In genomic region chr7:41979834-41980307, GRCh38 we compare ENCODE assay signal across 7 cellular contexts.
DNase-seq lines count a peak whose midpoint lies in the region; TF ChIP-seq lines count a peak whose summit lies in the region.

No MANE protein-coding gene starts in this region.

- CTCF ChIA-PET in activated naive CD4-positive, alpha-beta T cell treated with anti-CD3 and anti-CD28 coated beads, Interleukin-2, amount 10 ng/mL, durations not matched to agents 7 days and 5 days (lab: Charles Lee), result interaction anchor here (0.8 to 2.8 kb wide), 8 partner anchors 21 to 1475 kb away, joined by 3 to 13 read pairs (median 3); no protein-coding TSS in a partner anchor

- in situ Hi-C loops in GM13977 (cut with MboI; ENCODE audit: low pct_unique_long_range_greater_than_20kb, low sequenced_read_pairs, unreplicated experiment), result no loop called here

- TF ChIP-seq CTCF in GM13977 (IDR thresholded peaks at IDR 0.05; ENCODE audit: extremely low read depth, insufficient read depth, missing control alignments) (peak; percentile 68), neural crest cell (conservative IDR thresholded peaks at IDR 0.05) (peak; percentile 83)

- no peaks in the 10 kb centered on the region for H3K27me3 Mint-ChIP-seq in neural crest cell (ENCODE audit: low read depth)
- H3K27me3 Mint-ChIP-seq in activated naive CD4-positive, alpha-beta T cell treated with anti-CD3 and anti-CD28 coated beads, Interleukin-2, amount 10 ng/mL, durations not matched to agents 7 days and 5 days, result peaks cover 15% of the 10 kb centered on the region

- peaks cover 52% of the 10 kb centered on the region for H3K4me1 Mint-ChIP-seq in neural crest cell
- peaks cover 3% of the 10 kb centered on the region for H3K4me1 Mint-ChIP-seq in activated naive CD4-positive, alpha-beta T cell treated with anti-CD3 and anti-CD28 coated beads, Interleukin-2, amount 10 ng/mL, durations not matched to agents 7 days and 5 days

- H3K36me3 Mint-ChIP-seq in neural crest cell (ENCODE audit: low read depth), result peaks cover 26% of the 10 kb centered on the region
- H3K36me3 Mint-ChIP-seq in activated naive CD4-positive, alpha-beta T cell treated with anti-CD3 and anti-CD28 coated beads, Interleukin-2, amount 10 ng/mL, durations not matched to agents 7 days and 5 days, result no peaks in the 10 kb centered on the region

- H3K27ac Mint-ChIP-seq in neural crest cell (ENCODE audit: unreplicated experiment), result no peak overlapping the region
- H3K27ac Mint-ChIP-seq in activated naive CD4-positive, alpha-beta T cell treated with anti-CD3 and anti-CD28 coated beads, Interleukin-2, amount 10 ng/mL, durations not matched to agents 7 days and 5 days, result no peak overlapping the region

- H3K4me3 Mint-ChIP-seq in neural crest cell, result peak overlapping the region; percentile 6
- H3K4me3 Mint-ChIP-seq in activated naive CD4-positive, alpha-beta T cell treated with anti-CD3 and anti-CD28 coated beads, Interleukin-2, amount 10 ng/mL, durations not matched to agents 7 days and 5 days, result no peak overlapping the region

- H3K9me3 Mint-ChIP-seq in neural crest cell, result no peaks in the 10 kb centered on the region
- no peaks in the 10 kb centered on the region for H3K9me3 Mint-ChIP-seq in activated naive CD4-positive, alpha-beta T cell treated with anti-CD3 and anti-CD28 coated beads, Interleukin-2, amount 10 ng/mL, durations not matched to agents 7 days and 5 days

- DNase-seq in GM13977 (ENCODE audit: low spot score), result no peak
- DNase-seq in NCI-H460 (ENCODE audit: extremely low read depth, low read depth), result peak; percentile 20
- DNase-seq in epidermal melanocyte (ENCODE audit: insufficient read length, low spot score), result peak; percentile 52
- DNase-seq in neural crest cell (ENCODE audit: low read depth, low spot score), result peak; percentile 32
- DNase-seq in 8988T, result no peak
- DNase-seq in NCI-H1694 treated with DMSO at 0.1 percent for 48 hours (lab: John Stamatoyannopoulos, UW), result no peak
- no peak for DNase-seq in activated naive CD4-positive, alpha-beta T cell treated with anti-CD3 and anti-CD28 coated beads, Interleukin-2, amount 10 ng/mL, durations not matched to agents 7 days and 5 days

Comparison
In these comparisons a context has a peak if more than half of its experiments do, and no peak if none do; other contexts are left out.
1. DNase-seq: peak in NCI-H460 (single experiment), epidermal melanocyte (single experiment) and neural crest cell (single experiment); none in GM13977 (single experiment), 8988T (single experiment), NCI-H1694 treated with DMSO at 0.1 percent for 48 hours (single experiment) and activated naive CD4-positive, alpha-beta T cell treated with anti-CD3 and anti-CD28 coated beads, Interleukin-2, amount 10 ng/mL, durations not matched to agents 7 days and 5 days (single experiment).